Comparison of ENCODE assay signal across 12 cellular contexts in the genomic region with DNA sequence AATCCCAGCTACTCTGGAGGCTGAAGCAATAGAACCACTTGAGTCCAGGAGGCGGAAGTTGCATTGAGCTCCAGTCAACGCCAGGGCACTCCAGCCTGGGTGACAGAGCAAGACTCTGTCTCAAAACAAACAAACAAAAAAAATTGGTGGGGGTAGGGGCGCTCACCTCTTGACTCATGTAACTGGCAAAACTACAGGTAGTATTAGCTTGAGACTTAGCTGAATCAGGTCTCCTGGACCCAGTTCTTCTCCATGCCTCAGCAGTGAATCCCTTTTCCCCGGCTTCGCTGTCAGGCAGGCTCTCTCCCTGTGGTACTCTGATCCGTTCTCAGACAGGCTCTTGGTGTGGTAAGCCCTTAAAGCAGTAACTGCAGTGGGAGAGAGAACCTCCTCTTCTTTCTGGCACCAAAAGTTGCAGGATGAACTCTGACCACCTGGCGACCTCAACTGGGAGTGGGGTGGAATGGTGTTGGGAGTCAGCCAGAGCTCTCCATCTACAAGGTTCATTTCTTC. TPM values are rescaled to one million over a fixed set of nuclear protein-coding genes. Genes with fewer than 3 reads are reported as not detected.
A peak's percentile ranks its signal among the peaks of the same experiment; 100 is the strongest.
DNase-seq lines count a peak whose midpoint lies in the region; ATAC-seq and TF ChIP-seq lines count a peak whose summit lies in the region.
"Had no signal": no experiment of that assay in that cellular context is flagged by ENCODE, and none has a peak within 500 bp of the region (broad histone marks: within the 10 kb centered on the region; RNA-seq: fewer than 3 reads in every experiment).

No MANE protein-coding gene starts in this region.

- H3K27ac Mint-ChIP-seq in stimulated activated effector memory CD8-positive, alpha-beta T cell treated with anti-CD3 and anti-CD28 coated beads, Interleukin-12 subunit alpha, Interleukin-12 subunit beta, amount 100 ng/mL, for 72 hours = peak overlapping the region; percentile 32

- DNase-seq in HCT116 (ENCODE audit: low read depth, low spot score) (no peak), NCI-H774 (lab: John Stamatoyannopoulos, UW) (peak; percentile 64), iPS-NIHi7 (ENCODE audit: extremely low spot score) (peak; percentile 42), NCI-H1694 (lab: John Stamatoyannopoulos, UW) (no peak), cerebellar nuclear complex (lab: John Stamatoyannopoulos, UW) (no peak)
- no peak for DNase-seq in stimulated activated effector memory CD8-positive, alpha-beta T cell treated with anti-CD3 and anti-CD28 coated beads, Interleukin-12 subunit alpha, Interleukin-12 subunit beta, amount 100 ng/mL, for 72 hours (ENCODE audit: low spot score in 2 of 2)
- no peak for DNase-seq in stimulated activated CD4-positive, alpha-beta T cell treated with anti-CD3 and anti-CD28 coated beads, Interleukin-2, amount 100 ng/mL, for 24 hours
- DNase-seq: activated CD8-positive, alpha-beta memory T cell treated with anti-CD3 and anti-CD28 coated beads, Interleukin-2, amount 50 U/mL, for 4 hours; dermis blood vessel endothelial cell; foreskin fibroblast; stomach had no signal

- intact Hi-C loops in HCT116 (cut with micrococcal nuclease) = no loop called here

- H2AFZ ChIP-seq in HCT116 (ENCODE audit: low read depth, low read length, poor library complexity, severe bottlenecking) = no peak overlapping the region

- H3K4me3 ChIP-seq in HCT116 (replicated peaks in 1 of 2; ENCODE audit: low read depth in 1 of 2, low read length in 2 of 2) = no peak overlapping the region
- H3K4me3 ChIP-seq: GM12878, stomach had no signal

- no peak overlapping the region for H3K27ac ChIP-seq in HCT116 (ENCODE audit: low read depth, low read length)
- H3K27ac ChIP-seq: stomach had no signal

- H3K36me3 ChIP-seq in HCT116 (ENCODE audit: control insufficient read depth in 1 of 2, insufficient read depth in 2 of 2, low read length in 2 of 2) = peaks cover 7 to 8% of the 10 kb centered on the region in 2 experiments; a peak in 2 of 4 replicates

- TSS peak; percentile 4 for BruUV-seq in HCT116 (replicated peaks; lab: Mats Ljungman, UMichigan)

- no peak for TF ChIP-seq CTCF in HCT116 (IDR thresholded peaks at IDR 0.05 in 2 of 3, conservative IDR thresholded peaks at IDR 0.05 in 1 of 3; ENCODE audit: borderline replicate concordance in 1 of 3, insufficient read depth in 1 of 3, low read depth in 2 of 3, low read length in 2 of 3)

- no peak overlapping the region for H3K9ac ChIP-seq in HCT116 (ENCODE audit: low read length)

- no peaks in the 10 kb centered on the region for H3K27me3 ChIP-seq in HCT116 (ENCODE audit: insufficient read depth, low read length)
- H3K27me3 ChIP-seq: stomach had no signal

- ATAC-seq in HCT116 = no peak
- no peak for ATAC-seq in stimulated activated effector memory CD8-positive, alpha-beta T cell treated with anti-CD3 and anti-CD28 coated beads, Interleukin-12 subunit alpha, Interleukin-12 subunit beta, amount 100 ng/mL, for 72 hours
- ATAC-seq: GM12878 had no signal

- H3K4me1 Mint-ChIP-seq in stimulated activated effector memory CD8-positive, alpha-beta T cell treated with anti-CD3 and anti-CD28 coated beads, Interleukin-12 subunit alpha, Interleukin-12 subunit beta, amount 100 ng/mL, for 72 hours = peaks cover 39% of the 10 kb centered on the region

- TF ChIP-seq RAD21 in HCT116 (IDR thresholded peaks at IDR 0.05; ENCODE audit: low read depth) = no peak

- H3K36me3 Mint-ChIP-seq in stimulated activated effector memory CD8-positive, alpha-beta T cell treated with anti-CD3 and anti-CD28 coated beads, Interleukin-12 subunit alpha, Interleukin-12 subunit beta, amount 100 ng/mL, for 72 hours = peaks cover 99% of the 10 kb centered on the region

- RAD21 ChIA-PET in HCT116 (lab: Charles Lee; ENCODE audit: low non-redundant PET in 1 of 2, low total read pairs in 2 of 2, uncharacterized antibody in 2 of 2, unreplicated experiment in 2 of 2) = no interaction called here

- no peak overlapping the region for H3K4me2 ChIP-seq in HCT116 (ENCODE audit: low read length)

- CTCF ChIA-PET in HCT116 (lab: Charles Lee) = interaction anchor here (1.2 kb wide), 1 partner anchor 215 kb away, joined by 3 read pairs; no protein-coding TSS in a partner anchor

- H3K4me1 ChIP-seq in HCT116 (ENCODE audit: control insufficient read depth in 1 of 2, insufficient read depth in 2 of 2, low read length in 2 of 2) = peaks cover 0 to 3% of the 10 kb centered on the region in 2 experiments; a peak in 1 of 4 replicates

- H3K9me2 ChIP-seq in HCT116 (ENCODE audit: insufficient read depth) = no peaks in the 10 kb centered on the region

- no peak overlapping the region for H3K4me3 Mint-ChIP-seq in stimulated activated effector memory CD8-positive, alpha-beta T cell treated with anti-CD3 and anti-CD28 coated beads, Interleukin-12 subunit alpha, Interleukin-12 subunit beta, amount 100 ng/mL, for 72 hours

- TF ChIP-seq POLR2A in HCT116 (IDR thresholded peaks at IDR 0.05; ENCODE audit: borderline replicate concordance, extremely low read depth, insufficient read depth, insufficient read length) = no peak

- H3K79me2 ChIP-seq in HCT116 (ENCODE audit: insufficient read depth, low read length) = no peaks in the 10 kb centered on the region

- POLR2A ChIA-PET in HCT116 (lab: Charles Lee) = no interaction called here

- no peaks in the 10 kb centered on the region for H3K9me3 ChIP-seq in HCT116 (ENCODE audit: control insufficient read depth in 1 of 2, insufficient read depth in 1 of 2, low read depth in 1 of 2, low read length in 2 of 2)
- H3K9me3 ChIP-seq: stomach had no signal

- no peaks in the 10 kb centered on the region for H3K9me3 Mint-ChIP-seq in stimulated activated effector memory CD8-positive, alpha-beta T cell treated with anti-CD3 and anti-CD28 coated beads, Interleukin-12 subunit alpha, Interleukin-12 subunit beta, amount 100 ng/mL, for 72 hours

- H4K20me1 ChIP-seq in HCT116 (ENCODE audit: insufficient read depth) = no peaks in the 10 kb centered on the region

TF ChIP-seq in HCT116, 20 proteins besides CTCF, POLR2A, EP300 and RAD21:
- TF ChIP-seq CEBPB (IDR thresholded peaks at IDR 0.05; ENCODE audit: low read depth) (no peak), SRF (IDR thresholded peaks at IDR 0.05; ENCODE audit: low read depth) (no peak), SIN3A (IDR thresholded peaks at IDR 0.05; ENCODE audit: low read depth) (no peak), CBX3 (IDR thresholded peaks at IDR 0.05; ENCODE audit: low read depth) (no peak), POLR2AphosphoS5 (IDR thresholded peaks at IDR 0.05; ENCODE audit: low read depth, low read length) (no peak), ELF1 (IDR thresholded peaks at IDR 0.05; ENCODE audit: borderline replicate concordance, low read depth) (no peak), EGR1 (IDR thresholded peaks at IDR 0.05; ENCODE audit: low read depth) (no peak)
- TF ChIP-seq, protein P1, sequence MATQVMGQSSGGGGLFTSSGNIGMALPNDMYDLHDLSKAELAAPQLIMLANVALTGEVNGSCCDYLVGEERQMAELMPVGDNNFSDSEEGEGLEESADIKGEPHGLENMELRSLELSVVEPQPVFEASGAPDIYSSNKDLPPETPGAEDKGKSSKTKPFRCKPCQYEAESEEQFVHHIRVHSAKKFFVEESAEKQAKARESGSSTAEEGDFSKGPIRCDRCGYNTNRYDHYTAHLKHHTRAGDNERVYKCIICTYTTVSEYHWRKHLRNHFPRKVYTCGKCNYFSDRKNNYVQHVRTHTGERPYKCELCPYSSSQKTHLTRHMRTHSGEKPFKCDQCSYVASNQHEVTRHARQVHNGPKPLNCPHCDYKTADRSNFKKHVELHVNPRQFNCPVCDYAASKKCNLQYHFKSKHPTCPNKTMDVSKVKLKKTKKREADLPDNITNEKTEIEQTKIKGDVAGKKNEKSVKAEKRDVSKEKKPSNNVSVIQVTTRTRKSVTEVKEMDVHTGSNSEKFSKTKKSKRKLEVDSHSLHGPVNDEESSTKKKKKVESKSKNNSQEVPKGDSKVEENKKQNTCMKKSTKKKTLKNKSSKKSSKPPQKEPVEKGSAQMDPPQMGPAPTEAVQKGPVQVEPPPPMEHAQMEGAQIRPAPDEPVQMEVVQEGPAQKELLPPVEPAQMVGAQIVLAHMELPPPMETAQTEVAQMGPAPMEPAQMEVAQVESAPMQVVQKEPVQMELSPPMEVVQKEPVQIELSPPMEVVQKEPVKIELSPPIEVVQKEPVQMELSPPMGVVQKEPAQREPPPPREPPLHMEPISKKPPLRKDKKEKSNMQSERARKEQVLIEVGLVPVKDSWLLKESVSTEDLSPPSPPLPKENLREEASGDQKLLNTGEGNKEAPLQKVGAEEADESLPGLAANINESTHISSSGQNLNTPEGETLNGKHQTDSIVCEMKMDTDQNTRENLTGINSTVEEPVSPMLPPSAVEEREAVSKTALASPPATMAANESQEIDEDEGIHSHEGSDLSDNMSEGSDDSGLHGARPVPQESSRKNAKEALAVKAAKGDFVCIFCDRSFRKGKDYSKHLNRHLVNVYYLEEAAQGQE (IDR thresholded peaks at IDR 0.05; ENCODE audit: low read depth) = no peak

RNA-seq across cellular contexts. Expression of gene SLC9A8, which starts 12.9 kb away (rescaled TPM):
- total RNA-seq in HCT116 (2021; ENCODE audit: unreplicated experiment) = 6.7 TPM
- polyA plus RNA-seq in HCT116 (2012) = 6.0 and 6.6 TPM in 2 replicates

Comparison
In these comparisons a context has a peak if more than half of its experiments do, and no peak if none do; other contexts are left out.
1. DNase-seq: peak in NCI-H774 (single experiment) and iPS-NIHi7 (single experiment); none in HCT116 (single experiment), stimulated activated effector memory CD8-positive, alpha-beta T cell treated with anti-CD3 and anti-CD28 coated beads, Interleukin-12 subunit alpha, Interleukin-12 subunit beta, amount 100 ng/mL, for 72 hours (0 of 2), stimulated activated CD4-positive, alpha-beta T cell treated with anti-CD3 and anti-CD28 coated beads, Interleukin-2, amount 100 ng/mL, for 24 hours (0 of 2), NCI-H1694 (single experiment) and cerebellar nuclear complex (0 of 2).